Comparison of ENCODE assay signal across 21 cellular contexts in genomic region chr12:9754984-9755383, GRCh38. TPM values are rescaled to one million over a fixed set of nuclear protein-coding genes. Genes with fewer than 3 reads are reported as not detected.
DNase-seq lines count a peak whose midpoint lies in the region; ATAC-seq lines count a peak whose summit lies in the region.
"Had no signal": no experiment of that assay in that cellular context is flagged by ENCODE, and none has a peak within 500 bp of the region (broad histone marks: within the 10 kb centered on the region; RNA-seq: fewer than 3 reads in every experiment).

No MANE protein-coding gene starts in this region.

- H3K27ac Mint-ChIP-seq in T-helper 2 cell treated with Interferon-gamma antibody and Interleukin-4, amounts not matched to agents 5 μg/mL and 100 μg/mL, for 36 hours: peak overlapping the region; percentile 66
- H3K27ac Mint-ChIP-seq in CD8-positive, alpha-beta memory T cell: peak overlapping the region in 7 of 8 donors; percentile 54 to 99 (median 80)
- peak overlapping the region; percentile 40 for H3K27ac Mint-ChIP-seq in activated T-helper 17 cell treated with anti-CD3 and anti-CD28 coated beads, Interleukin-2, amount 50 U/mL, for 72 hours
- H3K27ac Mint-ChIP-seq: mesothelial cell of epicardium had no signal

- peaks cover 44% of the 10 kb centered on the region for H3K36me3 ChIP-seq in CD8-positive, alpha-beta memory T cell (ENCODE audit: insufficient read depth, low read length)
- H3K36me3 ChIP-seq in mesendoderm (ENCODE audit: control insufficient read depth, insufficient read depth, low read length) (no peaks in the 10 kb centered on the region), H7 (replicated peaks; ENCODE audit: control insufficient read depth, insufficient read depth, low read length) (no peaks in the 10 kb centered on the region)
- H3K36me3 ChIP-seq: BE2C, brain microvascular endothelial cell, colonic mucosa, transverse colon had no signal

- no peaks in the 10 kb centered on the region for H3K9me3 ChIP-seq in CD8-positive, alpha-beta memory T cell (ENCODE audit: low read length)
- H3K9me3 ChIP-seq: BE2C, colonic mucosa, transverse colon had no signal

- no peak overlapping the region for H4K5ac ChIP-seq in mesendoderm (ENCODE audit: low read length)

- H3K4ac ChIP-seq in mesendoderm (ENCODE audit: low read depth, low read length): no peak overlapping the region

- no peak overlapping the region for H2AK5ac ChIP-seq in mesendoderm (ENCODE audit: low read length)

- no peaks in the 10 kb centered on the region for H3K79me1 ChIP-seq in mesendoderm (ENCODE audit: low read length)

- peak overlapping the region; percentile 79 for H3K4me3 Mint-ChIP-seq in T-helper 2 cell treated with Interferon-gamma antibody and Interleukin-4, amounts not matched to agents 5 μg/mL and 100 μg/mL, for 36 hours
- peak overlapping the region in 6 of 7 donors; percentile 54 to 82 (median 65) for H3K4me3 Mint-ChIP-seq in CD8-positive, alpha-beta memory T cell
- peak overlapping the region; percentile 96 for H3K4me3 Mint-ChIP-seq in activated T-helper 17 cell treated with anti-CD3 and anti-CD28 coated beads, Interleukin-2, amount 50 U/mL, for 72 hours
- H3K4me3 Mint-ChIP-seq: mesothelial cell of epicardium, neural crest cell had no signal

- H3K27ac ChIP-seq in CD8-positive, alpha-beta memory T cell (ENCODE audit: low read depth, low read length): no peak overlapping the region
- no peak overlapping the region for H3K27ac ChIP-seq in mesendoderm (ENCODE audit: low read depth, low read length)
- H3K27ac ChIP-seq: brain microvascular endothelial cell, colonic mucosa, transverse colon had no signal

- H2BK120ac ChIP-seq in mesendoderm (ENCODE audit: low read depth, low read length): no peak overlapping the region

- H3K9me3 Mint-ChIP-seq in T-helper 2 cell treated with Interferon-gamma antibody and Interleukin-4, amounts not matched to agents 5 μg/mL and 100 μg/mL, for 36 hours: no peaks in the 10 kb centered on the region
- peaks cover 0 to 4% (median 0%) of the 10 kb centered on the region in 5 donors for H3K9me3 Mint-ChIP-seq in CD8-positive, alpha-beta memory T cell
- no peaks in the 10 kb centered on the region for H3K9me3 Mint-ChIP-seq in activated T-helper 17 cell treated with anti-CD3 and anti-CD28 coated beads, Interleukin-2, amount 50 U/mL, for 72 hours
- H3K9me3 Mint-ChIP-seq: mesothelial cell of epicardium, neural crest cell had no signal

- H2BK15ac ChIP-seq in mesendoderm (replicated peaks; ENCODE audit: low read depth): no peak overlapping the region

- no peak overlapping the region for H3K23ac ChIP-seq in mesendoderm (ENCODE audit: low read length)

- no peak overlapping the region for H3K4me2 ChIP-seq in mesendoderm (ENCODE audit: low read length)

- H3K36me3 Mint-ChIP-seq in T-helper 2 cell treated with Interferon-gamma antibody and Interleukin-4, amounts not matched to agents 5 μg/mL and 100 μg/mL, for 36 hours (ENCODE audit: low read depth): peaks cover 74% of the 10 kb centered on the region
- H3K36me3 Mint-ChIP-seq in CD8-positive, alpha-beta memory T cell: peaks cover 41 to 75% (median 50%) of the 10 kb centered on the region in 3 donors
- H3K36me3 Mint-ChIP-seq in activated T-helper 17 cell treated with anti-CD3 and anti-CD28 coated beads, Interleukin-2, amount 50 U/mL, for 72 hours (ENCODE audit: low read depth): peaks cover 83% of the 10 kb centered on the region
- H3K36me3 Mint-ChIP-seq: mesothelial cell of epicardium had no signal

- H3K56ac ChIP-seq in mesendoderm (ENCODE audit: low read length): no peak overlapping the region

- no peak overlapping the region for H3K18ac ChIP-seq in mesendoderm (ENCODE audit: low read length)

- no peaks in the 10 kb centered on the region for H3K79me2 ChIP-seq in mesendoderm (ENCODE audit: control insufficient read depth, insufficient read depth, low read length)

- no peak for DNase-seq in T-helper 2 cell treated with Interferon-gamma antibody and Interleukin-4, amounts not matched to agents 5 μg/mL and 100 μg/mL, for 36 hours (ENCODE audit: low spot score)
- DNase-seq in T-helper 2 cell (no peak), mesendoderm (peak; percentile 12), NCI-H2227 treated with DMSO at 0.1 percent for 48 hours (lab: John Stamatoyannopoulos, UW) (no peak), H7 (no peak), DMS 273 treated with DMSO at 0.1 percent for 48 hours (lab: John Stamatoyannopoulos, UW) (no peak)
- DNase-seq in CD8-positive, alpha-beta memory T cell: no peak
- DNase-seq: 8988T; BE2C; brain microvascular endothelial cell; colonic mucosa; glutamatergic neuron; NCI-H1436; NCI-H510A treated with DMSO at 0.1 percent for 48 hours; NK-92 treated with Interleukin-12 subunit alpha and Interleukin-12 subunit beta, amount 100 ng/mL, for 24 hours; stimulated activated naive CD4-positive, alpha-beta T cell treated with Interleukin-2 at 50 U/mL for 16 hours; transverse colon had no signal

- POLR2A ChIA-PET in CD8-positive, alpha-beta memory T cell (lab: Charles Lee): interaction anchor here (0.9 kb wide), 1 partner anchor 139 kb away, joined by 3 read pairs; no protein-coding TSS in a partner anchor

- no peak overlapping the region for H2BK5ac ChIP-seq in mesendoderm (ENCODE audit: low read length)

- peaks cover 61% of the 10 kb centered on the region for H3K4me1 ChIP-seq in CD8-positive, alpha-beta memory T cell (ENCODE audit: insufficient read depth, low read length)
- H3K4me1 ChIP-seq in mesendoderm (ENCODE audit: control insufficient read depth, low read depth, low read length): no peaks in the 10 kb centered on the region
- H3K4me1 ChIP-seq: BE2C, colonic mucosa had no signal

- no peak overlapping the region for H4K8ac ChIP-seq in mesendoderm (ENCODE audit: low read depth, low read length)

- no peak overlapping the region for H3K4me3 ChIP-seq in CD8-positive, alpha-beta memory T cell (ENCODE audit: low read length)
- H3K4me3 ChIP-seq in mesendoderm (ENCODE audit: low read length): no peak overlapping the region
- H3K4me3 ChIP-seq in H7 (ENCODE audit: insufficient read depth, low read depth, low read length): no peak overlapping the region
- H3K4me3 ChIP-seq: colonic mucosa, transverse colon had no signal

- H3K4me1 Mint-ChIP-seq in T-helper 2 cell treated with Interferon-gamma antibody and Interleukin-4, amounts not matched to agents 5 μg/mL and 100 μg/mL, for 36 hours (ENCODE audit: low read depth): peaks cover 56% of the 10 kb centered on the region
- peaks cover 67 to 80% (median 79%) of the 10 kb centered on the region in 3 donors for H3K4me1 Mint-ChIP-seq in CD8-positive, alpha-beta memory T cell
- peaks cover 23% of the 10 kb centered on the region for H3K4me1 Mint-ChIP-seq in activated T-helper 17 cell treated with anti-CD3 and anti-CD28 coated beads, Interleukin-2, amount 50 U/mL, for 72 hours
- H3K4me1 Mint-ChIP-seq: neural crest cell had no signal

- no CpG with 5 or more reads among the region's 1 CpG for WGBS in mesendoderm (ENCODE audit: extremely low coverage, insufficient coverage, low lambda C conversion rate)

- no peak for ATAC-seq in activated T-helper 17 cell treated with anti-CD3 and anti-CD28 coated beads, Interleukin-2, amount 50 U/mL, for 72 hours (replicated peaks)
- ATAC-seq: Panc1 had no signal

- no peak overlapping the region for H3K9ac ChIP-seq in mesendoderm (ENCODE audit: low read length)

- no peaks in the 10 kb centered on the region for H3K27me3 Mint-ChIP-seq in T-helper 2 cell treated with Interferon-gamma antibody and Interleukin-4, amounts not matched to agents 5 μg/mL and 100 μg/mL, for 36 hours (ENCODE audit: low read depth)
- peaks cover 0 to 2% of the 10 kb centered on the region in 2 donors for H3K27me3 Mint-ChIP-seq in CD8-positive, alpha-beta memory T cell
- no peaks in the 10 kb centered on the region for H3K27me3 Mint-ChIP-seq in activated T-helper 17 cell treated with anti-CD3 and anti-CD28 coated beads, Interleukin-2, amount 50 U/mL, for 72 hours

- CTCF ChIA-PET in CD8-positive, alpha-beta memory T cell (lab: Charles Lee): interaction anchor here (0.8 to 19.4 kb wide), 5 partner anchors 12 to 385 kb away, joined by 3 to 359 read pairs (median 3); no protein-coding TSS in a partner anchor

- no peaks in the 10 kb centered on the region for H3K27me3 ChIP-seq in CD8-positive, alpha-beta memory T cell (ENCODE audit: insufficient read depth, low read length, poor library complexity, severe bottlenecking)
- H3K27me3 ChIP-seq in mesendoderm (ENCODE audit: insufficient read depth, low read length, poor library complexity) (no peaks in the 10 kb centered on the region), H7 (ENCODE audit: control insufficient read depth, insufficient read depth, low read length) (no peaks in the 10 kb centered on the region)
- H3K27me3 ChIP-seq: brain microvascular endothelial cell, colonic mucosa, transverse colon had no signal

RNA-seq across cellular contexts. Expression of gene CD69, which starts 5.7 kb away (rescaled TPM):
- 10 to 100 TPM; 66.8 to 67.1 TPM for total RNA-seq in CD8-positive, alpha-beta memory T cell
- polyA plus RNA-seq in CD8-positive, alpha-beta memory T cell: 253 TPM
- 100 to 1,000 TPM in 1 of 2 donors, 10 to 100 TPM in 1; 51.8 to 150 TPM for total RNA-seq in activated T-helper 17 cell treated with anti-CD3 and anti-CD28 coated beads, Interleukin-2, amount 50 U/mL, for 72 hours
- polyA plus RNA-seq in mesendoderm (2013, experiment 1 of 2): 0.03 TPM
- 0.03 TPM for polyA plus RNA-seq in mesendoderm (2013, experiment 2 of 2)
- not detected in 2 replicates for total RNA-seq in H7 (2014; rRNA removed; shearing (Covaris generic))
- total RNA-seq: neural crest cell had no signal

RNA-seq across cellular contexts. Expression of gene CLECL1, which starts 22.1 kb away (rescaled TPM):
- total RNA-seq in CD8-positive, alpha-beta memory T cell: 1 to 10 TPM; 3.6 to 4.7 TPM
- 14.3 TPM for polyA plus RNA-seq in CD8-positive, alpha-beta memory T cell
- total RNA-seq in activated T-helper 17 cell treated with anti-CD3 and anti-CD28 coated beads, Interleukin-2, amount 50 U/mL, for 72 hours: 1 to 10 TPM; 6.1 to 7.7 TPM
- not detected for polyA plus RNA-seq in mesendoderm (2013, experiment 1 of 2)
- polyA plus RNA-seq in mesendoderm (2013, experiment 2 of 2): not detected
- not detected in 2 replicates for total RNA-seq in H7 (2014; rRNA removed; shearing (Covaris generic))
- total RNA-seq: mesothelial cell of epicardium, neural crest cell had no signal

Comparison
In these comparisons a context has a peak if more than half of its experiments do, and no peak if none do; other contexts are left out.
1. RNA of gene CD69, which starts 5.7 kb away (total RNA-seq): 51.8 to 150 TPM in activated T-helper 17 cell treated with anti-CD3 and anti-CD28 coated beads, Interleukin-2, amount 50 U/mL, for 72 hours and 66.8 to 67.1 TPM in CD8-positive, alpha-beta memory T cell; not detected in H7; every median in the first group is over 10 times any median in the second.
2. Peak in every context shown above with its lines, with median percentiles within 50 percentile points of each other: H3K27ac Mint-ChIP-seq and H3K4me3 Mint-ChIP-seq.